In the genomic region with DNA sequence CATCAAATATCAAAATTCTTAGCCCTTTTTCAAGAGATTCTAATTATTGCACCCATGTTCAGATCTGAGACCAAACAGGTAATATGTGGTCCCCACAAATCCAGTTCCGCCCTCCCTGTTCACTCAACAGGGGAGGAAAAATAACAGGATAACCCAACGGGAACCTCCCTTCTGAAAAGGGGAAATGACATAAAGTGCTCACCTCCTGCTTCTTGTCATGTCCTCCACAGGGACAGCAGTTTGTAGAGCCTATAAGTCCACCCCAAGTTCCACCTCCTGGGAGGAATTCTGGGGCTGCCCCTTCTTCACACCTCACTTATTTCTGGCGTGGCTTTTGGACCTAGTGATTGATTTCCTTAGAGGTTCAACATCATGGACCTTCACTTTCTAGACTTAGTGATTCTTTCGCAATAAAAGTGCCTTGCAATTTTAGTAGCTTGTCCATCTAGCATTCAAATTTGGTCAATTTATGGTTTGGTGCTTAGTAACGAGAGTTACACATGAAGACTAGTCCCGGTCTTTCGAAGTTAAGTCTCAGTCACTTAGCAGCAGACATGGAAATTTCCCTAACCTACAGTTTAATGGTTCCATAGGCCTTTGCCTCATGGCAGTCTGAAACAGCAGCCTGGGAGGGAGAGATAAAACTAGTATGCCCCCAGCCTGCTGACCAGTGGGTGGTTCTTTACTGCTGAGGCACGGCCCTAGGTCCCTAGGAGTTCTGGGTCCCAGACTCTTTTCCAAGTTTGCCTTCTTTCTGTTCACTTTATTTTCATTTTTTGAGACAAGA, we compare ENCODE assay signal across 24 cellular contexts. TPM values are rescaled to one million over a fixed set of nuclear protein-coding genes. Genes with fewer than 3 reads are reported as not detected.
A peak's percentile ranks its signal among the peaks of the same experiment; 100 is the strongest.
DNase-seq lines count a peak whose midpoint lies in the region; ATAC-seq, FAIRE-seq and TF ChIP-seq lines count a peak whose summit lies in the region.
"Had no signal": no experiment of that assay in that cellular context is flagged by ENCODE, and none has a peak within 500 bp of the region (broad histone marks: within the 10 kb centered on the region; RNA-seq: fewer than 3 reads in every experiment).

No MANE protein-coding gene starts in this region.

- H3K27me3 Mint-ChIP-seq in T-helper 17 cell (no peaks in the 10 kb centered on the region), nephron progenitor cell (ENCODE audit: low read depth, poor library complexity) (no peaks in the 10 kb centered on the region)
- H3K27me3 Mint-ChIP-seq in activated T-helper 2 cell treated with anti-CD3 and anti-CD28 coated beads, Interferon-gamma antibody, Interleukin-2, Interleukin-4, amounts not matched to agents 10 μg/mL and 5 μg/mL and 100 μg/mL, durations not matched to agents 14 hours and 24 hours and 36 hours (ENCODE audit: low read depth) = no peaks in the 10 kb centered on the region

- H3K36me3 ChIP-seq in HepG2 (replicated peaks in 1 of 2; ENCODE audit: control insufficient read depth in 1 of 2, insufficient read depth in 2 of 2, low read length in 2 of 2) = peaks cover 5 to 8% of the 10 kb centered on the region in 2 experiments; a peak in 4 of 5 replicates
- no peaks in the 10 kb centered on the region for H3K36me3 ChIP-seq in right lobe of liver
- no peaks in the 10 kb centered on the region for H3K36me3 ChIP-seq in effector memory CD4-positive, alpha-beta T cell (ENCODE audit: control insufficient read depth, insufficient read depth, low read length)

- H3K36me3 Mint-ChIP-seq in T-helper 17 cell (ENCODE audit: low read depth) = peaks cover 2% of the 10 kb centered on the region
- H3K36me3 Mint-ChIP-seq in nephron progenitor cell (ENCODE audit: low read depth) = peaks cover 56% of the 10 kb centered on the region
- peaks cover 26% of the 10 kb centered on the region for H3K36me3 Mint-ChIP-seq in activated T-helper 2 cell treated with anti-CD3 and anti-CD28 coated beads, Interferon-gamma antibody, Interleukin-2, Interleukin-4, amounts not matched to agents 10 μg/mL and 5 μg/mL and 100 μg/mL, durations not matched to agents 14 hours and 24 hours and 36 hours (ENCODE audit: low read depth)

- DNase-seq in HepG2 (ENCODE audit: low spot score) (no peak), right lobe of liver (no peak), T-helper 17 cell (no peak), nephron progenitor cell (no peak)
- DNase-seq in activated T-helper 2 cell treated with anti-CD3 and anti-CD28 coated beads, Interferon-gamma antibody, Interleukin-2, Interleukin-4, amounts not matched to agents 10 μg/mL and 5 μg/mL and 100 μg/mL, durations not matched to agents 14 hours and 24 hours and 36 hours (ENCODE audit: low spot score) = no peak
- no peak for DNase-seq in effector memory CD4-positive, alpha-beta T cell
- DNase-seq: 8988T, C1 segment of cervical spinal cord, DMS53, GDM1, MM.1S, NCI-H1105 treated with DMSO at 0.1 percent for 48 hours, NCI-H1694, NCI-H2081 treated with DMSO at 0.1 percent for 48 hours, NCI-H446, NCI-H526, PC-9, RPMI8226, SHP77 had no signal

- 96% methylated on average over 8 of the region's 8 CpGs for WGBS in HepG2 (ENCODE audit: low lambda C conversion rate)
- WGBS in right lobe of liver (ENCODE audit: insufficient coverage, low coverage, low lambda C conversion rate, missing lambda C conversion rate) = 79% methylated on average over 8 of the region's 8 CpGs

- POLR2A ChIA-PET in HepG2 (lab: Yijun Ruan, JAX) = no interaction called here

- H3K4me2 ChIP-seq in HepG2 (ENCODE audit: low read depth, low read length) = no peak overlapping the region
- H3K4me2 ChIP-seq: PC-9 had no signal

- no TSS peak for BruUV-seq in HepG2 (replicated peaks; lab: Mats Ljungman, UMichigan)

- H4K20me1 ChIP-seq in HepG2 (ENCODE audit: insufficient read depth, low read length) = no peaks in the 10 kb centered on the region; the same call in 1 of the 2 replicates

- CTCF ChIA-PET in HepG2 (lab: Yijun Ruan, JAX; ENCODE audit: low intra/inter-chr PET ratio, low total read pairs) = no interaction called here

- no peaks in the 10 kb centered on the region for H3K9me3 Mint-ChIP-seq in nephron progenitor cell
- no peaks in the 10 kb centered on the region for H3K9me3 Mint-ChIP-seq in activated T-helper 2 cell treated with anti-CD3 and anti-CD28 coated beads, Interferon-gamma antibody, Interleukin-2, Interleukin-4, amounts not matched to agents 10 μg/mL and 5 μg/mL and 100 μg/mL, durations not matched to agents 14 hours and 24 hours and 36 hours

- in situ Hi-C loops in HepG2 (cut with HindIII; ENCODE audit: extremely low pct_ligation_motif_present, low pct_unique_long_range_greater_than_20kb) = no loop called here

- H3K4me3 ChIP-seq in HepG2 (replicated peaks in 1 of 3; ENCODE audit: insufficient read depth in 1 of 3, low read depth in 2 of 3, low read length in 3 of 3) (no peak overlapping the region), right lobe of liver (no peak overlapping the region)
- H3K4me3 ChIP-seq in effector memory CD4-positive, alpha-beta T cell (ENCODE audit: insufficient read depth, low read depth, low read length, poor library complexity, severe bottlenecking) = no peak overlapping the region
- H3K4me3 ChIP-seq: PC-9 had no signal

- H3K27ac ChIP-seq in HepG2 (ENCODE audit: extremely low read length, insufficient read depth, low read length) (no peak overlapping the region), right lobe of liver (no peak overlapping the region)
- no peak overlapping the region for H3K27ac ChIP-seq in effector memory CD4-positive, alpha-beta T cell (ENCODE audit: insufficient read depth, low read length, poor library complexity, severe bottlenecking)
- H3K27ac ChIP-seq: PC-9 had no signal

- FAIRE-seq in HepG2 (lab: Jason Lieb, UNC) = no peak
- FAIRE-seq: D721Med, GM19239, H1 had no signal

- H3K27ac Mint-ChIP-seq in T-helper 17 cell = peak overlapping the region; percentile 21
- H3K27ac Mint-ChIP-seq in nephron progenitor cell = peak overlapping the region; percentile 78
- no peak overlapping the region for H3K27ac Mint-ChIP-seq in activated T-helper 2 cell treated with anti-CD3 and anti-CD28 coated beads, Interferon-gamma antibody, Interleukin-2, Interleukin-4, amounts not matched to agents 10 μg/mL and 5 μg/mL and 100 μg/mL, durations not matched to agents 14 hours and 24 hours and 36 hours

- TF ChIP-seq EP300 in HepG2 (IDR thresholded peaks at IDR 0.05; ENCODE audit: low read depth in 2 of 2, low read length in 2 of 2) = no peak
- TF ChIP-seq EP300 in HepG2 (CRISPR knock-in tag; IDR thresholded peaks at IDR 0.05; ENCODE audit: borderline replicate concordance) = no peak

- peaks cover 8% of the 10 kb centered on the region for H3K4me1 ChIP-seq in HepG2 (ENCODE audit: insufficient read depth, low read length)
- no peaks in the 10 kb centered on the region for H3K4me1 ChIP-seq in right lobe of liver
- H3K4me1 ChIP-seq in effector memory CD4-positive, alpha-beta T cell (ENCODE audit: control insufficient read depth, insufficient read depth, low read length, poor library complexity, severe bottlenecking) = no peaks in the 10 kb centered on the region

- H3K79me2 ChIP-seq in HepG2 (ENCODE audit: insufficient read depth, low read length) = peaks cover 12% of the 10 kb centered on the region

- no peak overlapping the region for H2AFZ ChIP-seq in HepG2 (ENCODE audit: low read length)
- H2AFZ ChIP-seq: PC-9 had no signal

- H3K9me3 ChIP-seq in HepG2 (ENCODE audit: low read length) = no peaks in the 10 kb centered on the region
- H3K9me3 ChIP-seq in right lobe of liver = no peaks in the 10 kb centered on the region
- H3K9me3 ChIP-seq in T-helper 17 cell (ENCODE audit: control insufficient read depth, low read length, poor library complexity, severe bottlenecking) = no peaks in the 10 kb centered on the region
- no peaks in the 10 kb centered on the region for H3K9me3 ChIP-seq in effector memory CD4-positive, alpha-beta T cell (ENCODE audit: control insufficient read depth, low read length)

- TF ChIP-seq CTCF in HepG2 (CRISPR knock-in tag; IDR thresholded peaks at IDR 0.05) (no peak), right lobe of liver (IDR thresholded peaks at IDR 0.05) (no peak), nephron progenitor cell (IDR thresholded peaks at IDR 0.05) (no peak)

- TF ChIP-seq RAD21 in HepG2 (CRISPR knock-in tag; IDR thresholded peaks at IDR 0.05) = no peak

- no peak overlapping the region for H3K9ac ChIP-seq in HepG2 (ENCODE audit: insufficient read depth, low read depth, low read length)

- peaks cover 7% of the 10 kb centered on the region for H3K4me1 Mint-ChIP-seq in T-helper 17 cell
- H3K4me1 Mint-ChIP-seq in nephron progenitor cell = peaks cover 1% of the 10 kb centered on the region
- H3K4me1 Mint-ChIP-seq in activated T-helper 2 cell treated with anti-CD3 and anti-CD28 coated beads, Interferon-gamma antibody, Interleukin-2, Interleukin-4, amounts not matched to agents 10 μg/mL and 5 μg/mL and 100 μg/mL, durations not matched to agents 14 hours and 24 hours and 36 hours (ENCODE audit: low read depth) = peaks cover 12% of the 10 kb centered on the region

- H3K4me3 Mint-ChIP-seq in T-helper 17 cell (no peak overlapping the region), nephron progenitor cell (no peak overlapping the region)
- no peak overlapping the region for H3K4me3 Mint-ChIP-seq in activated T-helper 2 cell treated with anti-CD3 and anti-CD28 coated beads, Interferon-gamma antibody, Interleukin-2, Interleukin-4, amounts not matched to agents 10 μg/mL and 5 μg/mL and 100 μg/mL, durations not matched to agents 14 hours and 24 hours and 36 hours (ENCODE audit: low read depth)

- ATAC-seq in HepG2 = no peak
- no peak for ATAC-seq in right lobe of liver
- ATAC-seq in T-helper 17 cell = no peak
- ATAC-seq in HG02981 (IDR thresholded peaks at IDR 0.05; ENCODE audit: unreplicated experiment) = no peak
- ATAC-seq: HCT116 had no signal

- H3K27me3 ChIP-seq in HepG2 (ENCODE audit: control insufficient read depth in 1 of 2, insufficient read depth in 2 of 2, low read length in 2 of 2) = no peaks in the 10 kb centered on the region
- no peaks in the 10 kb centered on the region for H3K27me3 ChIP-seq in right lobe of liver
- H3K27me3 ChIP-seq in effector memory CD4-positive, alpha-beta T cell (replicated peaks; ENCODE audit: control insufficient read depth, insufficient read depth, low read length, poor library complexity, severe bottlenecking) = no peaks in the 10 kb centered on the region

- TF ChIP-seq POLR2A in HepG2 (IDR thresholded peaks at IDR 0.05; ENCODE audit: insufficient read depth in 1 of 2, low read depth in 2 of 2, low read length in 2 of 2) (no peak), right lobe of liver (IDR thresholded peaks at IDR 0.05) (no peak)

- intact Hi-C loops in HepG2 (cut with micrococcal nuclease; ENCODE audit: unreplicated experiment) (no loop called here), right lobe of liver (cut with DNase I) (no loop called here)
- intact Hi-C loops in activated T-helper 2 cell treated with anti-CD3 and anti-CD28 coated beads, Interferon-gamma antibody, Interleukin-2, Interleukin-4, amounts not matched to agents 10 μg/mL and 5 μg/mL and 100 μg/mL, durations not matched to agents 14 hours and 24 hours and 36 hours (cut with micrococcal nuclease) = no loop called here

RNA-seq across cellular contexts. Expression of a gene that starts 59.3 kb away (rescaled TPM):
- 27.7 and 33.6 TPM in 2 replicates for total RNA-seq in HepG2 (2016; rRNA removed; fragmentation: Illumina TruSeq; extraction: Trizol)
- 16.5 and 18.0 TPM in 2 replicates for total RNA-seq in HepG2 (2016; cell fraction: cytosol; rRNA removed; fragmentation: Illumina TruSeq; extraction: Trizol; ENCODE audit: low read depth)
- 27.3 and 33.8 TPM in 2 replicates for total RNA-seq in HepG2 (2016; cell fraction: insoluble cytoplasmic fraction; rRNA removed; fragmentation: Illumina TruSeq; extraction: Trizol)
- 16.7 and 20.2 TPM in 2 replicates for total RNA-seq in HepG2 (2016; cell fraction: membrane; rRNA removed; fragmentation: Illumina TruSeq; extraction: Trizol)
- 41.5 and 43.6 TPM in 2 replicates for total RNA-seq in HepG2 (2016; cell fraction: nucleus; rRNA removed; fragmentation: Illumina TruSeq; extraction: Trizol)
- polyA plus RNA-seq in HepG2 (2011; rRNA removed) = 8.0 and 9.5 TPM in 2 replicates
- polyA plus RNA-seq in HepG2 (2011; cell fraction: cytosol; rRNA removed) = 3.9 and 6.2 TPM in 2 replicates
- polyA plus RNA-seq in HepG2 (2011; cell fraction: nucleus; rRNA removed) = 7.2 and 9.0 TPM in 2 replicates
- 7.3 and 9.5 TPM in 2 replicates for polyA plus RNA-seq in HepG2 (2012)
- polyA plus RNA-seq in HepG2 (2016; cell fraction: cytosol; fragmentation: Illumina TruSeq; extraction: Trizol; ENCODE audit: low read depth) = 1.5 and 1.6 TPM in 2 replicates
- 17.4 and 17.8 TPM in 2 replicates for polyA plus RNA-seq in HepG2 (2016; cell fraction: insoluble cytoplasmic fraction; fragmentation: Illumina TruSeq; extraction: Trizol; ENCODE audit: low read depth)
- polyA plus RNA-seq in HepG2 (2016; cell fraction: membrane; fragmentation: Illumina TruSeq; extraction: Trizol; ENCODE audit: low read depth) = 3.8 and 5.1 TPM in 2 replicates
- polyA plus RNA-seq in HepG2 (2016; cell fraction: nucleus; fragmentation: Illumina TruSeq; extraction: Trizol; ENCODE audit: insufficient read depth, low read depth) = 16.9 and 17.3 TPM in 2 replicates
- 8.4 and 15.1 TPM in 2 replicates for polyA minus RNA-seq in HepG2 (2011; rRNA and poly(A)+ RNA removed; ENCODE audit: low replicate concordance)
- 15.5 and 16.7 TPM in 2 replicates for polyA minus RNA-seq in HepG2 (2011; cell fraction: cytosol; rRNA and poly(A)+ RNA removed)
- polyA minus RNA-seq in HepG2 (2011; cell fraction: nucleus; rRNA and poly(A)+ RNA removed) = 55.4 and 60.9 TPM in 2 replicates
- total RNA-seq in right lobe of liver = 1 to 10 TPM; 4.5 to 7.0 (median 6.2) TPM
- 10 to 100 TPM; 23.0 to 23.7 TPM for total RNA-seq in T-helper 17 cell
- total RNA-seq in activated T-helper 2 cell treated with anti-CD3 and anti-CD28 coated beads, Interferon-gamma antibody, Interleukin-2, Interleukin-4, amounts not matched to agents 10 μg/mL and 5 μg/mL and 100 μg/mL, durations not matched to agents 14 hours and 24 hours and 36 hours = 30.5 and 31.2 TPM in 2 replicates
